Comparison of ENCODE assay signal across 8 cellular contexts in genomic region chr13:101785858-101786257, GRCh38.
DNase-seq lines count a peak whose midpoint lies in the region; ATAC-seq and TF ChIP-seq lines count a peak whose summit lies in the region.

No MANE protein-coding gene starts in this region.

- H4K20me1 ChIP-seq in fibroblast of lung (ENCODE audit: control insufficient read depth, extremely low read depth, insufficient read depth, low read length) = no peaks in the 10 kb centered on the region

- no peak overlapping the region for H2AFZ ChIP-seq in fibroblast of lung (ENCODE audit: low read length)

- H3K4me1 ChIP-seq in fibroblast of lung (ENCODE audit: control insufficient read depth, extremely low read depth, insufficient read depth, low read length) = no peaks in the 10 kb centered on the region

- H3K9me3 Mint-ChIP-seq in stimulated activated memory B cell treated with anti-CD40 and anti-IgM and Interleukin-4, amounts not matched to agents 10 μg/mL and 1 μg/mL and 100 μg/mL, for 72 hours = peaks cover 2% of the 10 kb centered on the region

- no peaks in the 10 kb centered on the region for H3K36me3 Mint-ChIP-seq in stimulated activated memory B cell treated with anti-CD40 and anti-IgM and Interleukin-4, amounts not matched to agents 10 μg/mL and 1 μg/mL and 100 μg/mL, for 72 hours

- H3K4me2 ChIP-seq in fibroblast of lung (ENCODE audit: extremely low read depth, insufficient read depth, low read length) = no peak overlapping the region

- peaks cover 9% of the 10 kb centered on the region for H3K27me3 Mint-ChIP-seq in stimulated activated memory B cell treated with anti-CD40 and anti-IgM and Interleukin-4, amounts not matched to agents 10 μg/mL and 1 μg/mL and 100 μg/mL, for 72 hours

- no peak overlapping the region for H3K27ac Mint-ChIP-seq in stimulated activated memory B cell treated with anti-CD40 and anti-IgM and Interleukin-4, amounts not matched to agents 10 μg/mL and 1 μg/mL and 100 μg/mL, for 72 hours

- H3K4me1 Mint-ChIP-seq in stimulated activated memory B cell treated with anti-CD40 and anti-IgM and Interleukin-4, amounts not matched to agents 10 μg/mL and 1 μg/mL and 100 μg/mL, for 72 hours = no peaks in the 10 kb centered on the region

- H3K79me2 ChIP-seq in fibroblast of lung (ENCODE audit: control insufficient read depth, insufficient read depth, low read length) = no peaks in the 10 kb centered on the region

- no peaks in the 10 kb centered on the region for H3K27me3 ChIP-seq in fibroblast of lung (ENCODE audit: control insufficient read depth, insufficient read depth, low read length)

- peak; percentile 49 for ATAC-seq in HG03354 (IDR thresholded peaks at IDR 0.05; ENCODE audit: poor library complexity, severe bottlenecking, unreplicated experiment)
- peak; percentile 7 for ATAC-seq in stimulated activated memory B cell treated with anti-CD40 and anti-IgM and Interleukin-4, amounts not matched to agents 10 μg/mL and 1 μg/mL and 100 μg/mL, for 72 hours
- no peak for ATAC-seq in GM21515 (IDR thresholded peaks at IDR 0.05; ENCODE audit: unreplicated experiment)

- H3K36me3 ChIP-seq in fibroblast of lung (ENCODE audit: control insufficient read depth, insufficient read depth, low read length) = no peaks in the 10 kb centered on the region

- no peak overlapping the region for H3K4me3 ChIP-seq in fibroblast of lung (replicated peaks in 1 of 4; ENCODE audit: control extremely low read depth in 1 of 4, insufficient read depth in 1 of 4, low read depth in 3 of 4, low read length in 4 of 4)

- H3K4me3 Mint-ChIP-seq in stimulated activated memory B cell treated with anti-CD40 and anti-IgM and Interleukin-4, amounts not matched to agents 10 μg/mL and 1 μg/mL and 100 μg/mL, for 72 hours = no peak overlapping the region

- no peak overlapping the region for H3K27ac ChIP-seq in fibroblast of lung (ENCODE audit: insufficient read depth, low read length)

- DNase-seq in COLO829 (ENCODE audit: low spot score) (peak; percentile 40), NCI-H82 (lab: John Stamatoyannopoulos, UW) (peak; percentile 80), fibroblast of lung (ENCODE audit: low read depth in 2 of 2) (peak; percentile 9 to 27), SKM-1 treated with dmso at 0.1 percent for 144 hours (lab: John Stamatoyannopoulos, UW; ENCODE audit: unreplicated experiment) (no peak)
- DNase-seq in activated naive CD4-positive, alpha-beta T cell treated with anti-CD3 and anti-CD28 coated beads, Interleukin-2, amount 50 U/mL, for 16 hours = no peak

- H3K9ac ChIP-seq in fibroblast of lung (ENCODE audit: insufficient read depth, low read length) = no peak overlapping the region

- peak; percentile 30 to 36 for TF ChIP-seq CTCF in fibroblast of lung (conservative IDR thresholded peaks at IDR 0.05 in 1 of 2, IDR thresholded peaks at IDR 0.05 in 1 of 2; ENCODE audit: low read depth in 1 of 2, low read length in 2 of 2)

- H3K9me3 ChIP-seq in fibroblast of lung (ENCODE audit: control insufficient read depth, insufficient read depth, low read depth, low read length) = no peaks in the 10 kb centered on the region

Comparison
In these comparisons a context has a peak if more than half of its experiments do, and no peak if none do; other contexts are left out.
1. DNase-seq: peak in COLO829 (single experiment), NCI-H82 (single experiment) and fibroblast of lung (2 of 2); none in activated naive CD4-positive, alpha-beta T cell treated with anti-CD3 and anti-CD28 coated beads, Interleukin-2, amount 50 U/mL, for 16 hours (single experiment) and SKM-1 treated with dmso at 0.1 percent for 144 hours (single experiment).